Comparison of ENCODE assay signal across 3 cellular contexts in the genomic region with DNA sequence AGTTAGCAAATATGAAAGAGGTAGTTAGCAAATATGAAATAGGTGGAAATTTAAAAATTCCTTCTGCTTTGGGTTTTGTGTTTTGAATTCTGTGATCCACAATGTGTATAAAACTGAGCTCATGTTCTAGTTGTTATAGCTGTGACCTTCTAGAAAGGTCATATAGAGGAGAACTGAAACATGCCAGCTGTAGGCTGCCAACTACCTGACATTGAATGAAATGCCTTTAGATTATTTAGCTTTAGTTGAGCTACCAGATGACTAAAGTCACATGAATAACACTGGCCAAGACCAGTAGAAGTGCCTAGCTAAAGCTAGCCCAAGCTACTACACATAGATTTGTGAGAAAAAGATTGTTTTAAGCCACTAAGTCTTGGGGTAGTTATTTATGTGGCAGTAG.
"Had no signal": no experiment of that assay in that cellular context is flagged by ENCODE, and none has a peak within 500 bp of the region (broad histone marks: within the 10 kb centered on the region; RNA-seq: fewer than 3 reads in every experiment).

No MANE protein-coding gene starts in this region.

- DNase-seq: GDM1, GF-D8 had no signal

- ATAC-seq: GM12878 had no signal
